In the genomic region with DNA sequence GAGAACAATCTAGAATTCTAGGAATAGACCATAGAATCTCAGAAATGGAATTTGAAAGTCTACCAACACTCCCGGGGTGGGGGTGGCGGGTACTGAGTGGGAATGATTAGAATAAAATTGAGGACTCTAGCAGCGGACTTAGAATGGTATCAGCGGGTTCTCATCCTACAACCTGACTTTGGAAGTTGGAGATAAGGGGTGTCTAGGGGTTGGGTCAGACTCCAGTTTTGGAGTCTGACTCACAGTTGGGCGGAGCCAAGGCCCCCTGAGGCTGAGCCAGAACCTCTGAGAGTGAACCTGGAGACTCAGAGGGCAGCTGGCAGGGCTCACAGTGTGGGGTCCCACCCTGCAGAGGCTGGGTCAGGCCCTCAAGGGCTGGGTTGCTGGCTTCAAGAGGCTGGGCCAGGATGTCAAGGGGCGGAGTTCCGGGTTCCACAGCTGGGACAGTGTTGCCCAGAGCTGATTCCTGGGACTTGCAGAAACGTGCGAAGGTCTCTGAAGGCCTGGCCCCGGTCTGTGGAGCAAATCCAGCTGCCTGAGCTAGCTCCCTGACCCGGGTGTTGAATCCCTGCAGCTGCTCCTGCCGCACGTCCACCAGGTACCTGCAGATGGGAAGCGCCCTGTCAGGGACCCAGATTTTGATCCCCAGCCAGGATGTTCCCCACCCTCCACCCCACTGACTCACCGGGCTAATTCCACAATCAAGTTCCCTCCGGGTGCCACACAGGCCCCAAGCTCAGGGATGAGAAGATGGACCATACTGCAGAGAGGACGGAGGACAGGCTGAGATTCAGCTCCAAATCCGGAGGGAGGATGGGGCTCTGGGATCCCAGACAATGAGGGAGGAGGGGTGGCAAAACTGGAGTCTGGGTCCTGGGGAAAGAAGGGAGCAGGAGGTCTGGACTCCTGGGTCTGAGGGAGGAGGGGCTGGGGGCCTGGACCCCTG, we compare ENCODE assay signal across 15 cellular contexts. TPM values are rescaled to one million over a fixed set of nuclear protein-coding genes. Genes with fewer than 3 reads are reported as not detected.
DNase-seq lines count a peak whose midpoint lies in the region; ATAC-seq and TF ChIP-seq lines count a peak whose summit lies in the region.
"Had no signal": no experiment of that assay in that cellular context is flagged by ENCODE, and none has a peak within 500 bp of the region (broad histone marks: within the 10 kb centered on the region; RNA-seq: fewer than 3 reads in every experiment).

No MANE protein-coding gene starts in this region.

- POLR2A ChIA-PET in WTC11 (lab: Charles Lee) = interaction anchor here (0.7 kb wide), 1 partner anchor 13 kb away, joined by 3 read pairs; no protein-coding TSS in a partner anchor

- H3K9me3 ChIP-seq in BLaER1 treated with 17β-estradiol and CSF1 and Interleukin-3, amounts not matched to agents 10 nM and 100 nM (replicated peaks in 1 of 11) = no peaks in the 10 kb centered on the region
- H3K9me3 ChIP-seq: SK-N-SH had no signal

- no peak overlapping the region for H3K27ac Mint-ChIP-seq in WTC11
- H3K27ac Mint-ChIP-seq: activated CD4-positive, alpha-beta memory T cell treated with anti-CD3 and anti-CD28 coated beads for 36 hours had no signal

- ATAC-seq in WTC11 (no peak), left ventricle myocardium superior (peak; percentile 69), GM18873 (IDR thresholded peaks at IDR 0.05; ENCODE audit: low FRiP score, unreplicated experiment) (no peak), GM19397 (IDR thresholded peaks at IDR 0.05; ENCODE audit: unreplicated experiment) (no peak)
- ATAC-seq: naive thymus-derived CD4-positive, alpha-beta T cell had no signal

- peak overlapping the region; percentile 29 to 92 (median 85) for H3K4me2 ChIP-seq in BLaER1 treated with 17β-estradiol and CSF1 and Interleukin-3, amounts not matched to agents 10 nM and 100 nM
- H3K4me2 ChIP-seq: SK-N-SH had no signal

- H3K9me3 Mint-ChIP-seq in WTC11 = 0 out of 2 replicates have a peak, but pooled peaks cover 3% of the 10 kb centered on the region
- H3K9me3 Mint-ChIP-seq: activated CD4-positive, alpha-beta memory T cell treated with anti-CD3 and anti-CD28 coated beads for 36 hours had no signal

- peak overlapping the region in 9 of 11 experiments; percentile 21 to 63 (median 44); a peak in 15 of 22 replicates for H3K9ac ChIP-seq in BLaER1 treated with 17β-estradiol and CSF1 and Interleukin-3, amounts not matched to agents 10 nM and 100 nM
- H3K9ac ChIP-seq: SK-N-SH had no signal

- no peaks in the 10 kb centered on the region for H3K36me3 ChIP-seq in BLaER1 treated with 17β-estradiol and CSF1 and Interleukin-3, amounts not matched to agents 10 nM and 100 nM

- intact Hi-C loops in left ventricle myocardium superior (cut with micrococcal nuclease) = no loop called here

- H3K4me1 ChIP-seq in BLaER1 treated with 17β-estradiol and CSF1 and Interleukin-3, amounts not matched to agents 10 nM and 100 nM = peaks cover 30 to 54% (median 51%) of the 10 kb centered on the region in 10 experiments

- 0 out of 2 replicates have a peak overlapping the region, but pooled peaks have one; percentile 25 for H3K4me3 Mint-ChIP-seq in WTC11
- H3K4me3 Mint-ChIP-seq: activated CD4-positive, alpha-beta memory T cell treated with anti-CD3 and anti-CD28 coated beads for 36 hours had no signal

- peaks cover 4% of the 10 kb centered on the region for H3K36me3 Mint-ChIP-seq in WTC11
- H3K36me3 Mint-ChIP-seq: activated CD4-positive, alpha-beta memory T cell treated with anti-CD3 and anti-CD28 coated beads for 36 hours had no signal

- CTCF ChIA-PET in WTC11 (lab: Charles Lee) = interaction anchor here (0.6 to 4.5 kb wide), 16 partner anchors 10 to 738 kb away, joined by 3 to 108 read pairs (median 6); partner anchors contain the start of genes KMT5C, PPP1R12C, TNNT1 and U2AF2

- peak overlapping the region in 7 of 11 experiments; percentile 26 to 58 (median 49); a peak in 11 of 22 replicates for H3K27ac ChIP-seq in BLaER1 treated with 17β-estradiol and CSF1 and Interleukin-3, amounts not matched to agents 10 nM and 100 nM

- H3K27me3 Mint-ChIP-seq in WTC11 (ENCODE audit: low read depth) = peaks cover 78% of the 10 kb centered on the region

- DNase-seq in LHCN-M2 (ENCODE audit: low read depth) (peak; percentile 81), WTC11 (ENCODE audit: low spot score) (peak; percentile 53), left ventricle myocardium superior (peak; percentile 90), SK-N-DZ (ENCODE audit: low spot score) (no peak)
- DNase-seq in stimulated activated CD4-positive, alpha-beta T cell treated with anti-CD3 and anti-CD28 coated beads, Interleukin-4, amount 100 ng/mL, for 1 hour = no peak
- DNase-seq: activated CD4-positive, alpha-beta memory T cell treated with anti-CD3 and anti-CD28 coated beads for 36 hours; activated naive CD4-positive, alpha-beta T cell treated with anti-CD3 and anti-CD28 coated beads, Interleukin-2, amount 50 U/mL, for 16 hours; C1 segment of cervical spinal cord; naive thymus-derived CD4-positive, alpha-beta T cell; SK-N-SH; stimulated activated CD4-positive, alpha-beta T cell treated with anti-CD3 and anti-CD28 coated beads, Interleukin-15, amount 100 ng/mL, for 24 hours; stimulated activated naive CD4-positive, alpha-beta T cell treated with Interleukin-2 at 50 U/mL for 16 hours had no signal

- H4K20me1 ChIP-seq in BLaER1 treated with 17β-estradiol and CSF1 and Interleukin-3, amounts not matched to agents 10 nM and 100 nM = no peaks in the 10 kb centered on the region; a peak in 2 of 22 replicates

- H3K4me3 ChIP-seq in BLaER1 treated with 17β-estradiol and CSF1 and Interleukin-3, amounts not matched to agents 10 nM and 100 nM = peak overlapping the region in 7 of 10 experiments; percentile 18 to 40 (median 32); a peak in 9 of 20 replicates

- peaks cover 0 to 11% (median 0%) of the 10 kb centered on the region in 11 experiments; a peak in 8 of 22 replicates for H3K27me3 ChIP-seq in BLaER1 treated with 17β-estradiol and CSF1 and Interleukin-3, amounts not matched to agents 10 nM and 100 nM

- peaks cover 21% of the 10 kb centered on the region for H3K4me1 Mint-ChIP-seq in WTC11

- TF ChIP-seq CTCF in WTC11 (IDR thresholded peaks at IDR 0.05) = no peak

TF ChIP-seq in WTC11, 78 proteins besides CTCF, POLR2A, EP300 and RAD21:
- TF ChIP-seq ZNF512 (CRISPR knock-in tag; IDR thresholded peaks at IDR 0.05; ENCODE audit: borderline replicate concordance) (no peak), ZNF423 (CRISPR knock-in tag; IDR thresholded peaks at IDR 0.05) (peak; percentile 63)

RNA-seq across cellular contexts. Expression of gene TNNI3, which starts 1.6 kb away (rescaled TPM):
- total RNA-seq in LHCN-M2 (2014; rRNA removed) (0.26 and 0.92 TPM in 2 replicates), WTC11 (2021) (15.0 to 36.7 TPM (median 34.0 TPM) in 3 replicates), left ventricle myocardium superior (5,071 TPM)
- 0.28 TPM for polyA plus RNA-seq in LHCN-M2 (2012)
- polyA plus RNA-seq in SK-N-DZ (2014; cell fraction: cytosol; rRNA removed) = 0.74 TPM in 1 of 2 replicates, not detected in the other
- polyA plus RNA-seq in SK-N-DZ (2014; cell fraction: nucleus; rRNA removed) = 2.1 TPM in 1 of 2 replicates, not detected in the other
- total RNA-seq: activated CD4-positive, alpha-beta memory T cell treated with anti-CD3 and anti-CD28 coated beads for 36 hours; naive thymus-derived CD4-positive, alpha-beta T cell had no signal
- polyA plus RNA-seq: naive thymus-derived CD4-positive, alpha-beta T cell had no signal

RNA-seq across cellular contexts. Expression of gene DNAAF3, which starts 7.3 kb away (rescaled TPM):
- total RNA-seq in LHCN-M2 (2014; rRNA removed) (0.90 and 1.3 TPM in 2 replicates), WTC11 (2021) (4.0 to 5.9 TPM (median 5.6 TPM) in 3 replicates), left ventricle myocardium superior (0.87 TPM)
- polyA plus RNA-seq in LHCN-M2 (2012) = 0.52 TPM
- 1.0 and 2.6 TPM in 2 replicates for polyA plus RNA-seq in SK-N-DZ (2014; cell fraction: cytosol; rRNA removed)
- 0.83 and 1.4 TPM in 2 replicates for polyA plus RNA-seq in SK-N-DZ (2014; cell fraction: nucleus; rRNA removed)
- total RNA-seq: activated CD4-positive, alpha-beta memory T cell treated with anti-CD3 and anti-CD28 coated beads for 36 hours; naive thymus-derived CD4-positive, alpha-beta T cell had no signal
- polyA plus RNA-seq: naive thymus-derived CD4-positive, alpha-beta T cell had no signal

RNA-seq across cellular contexts. Expression of gene TNNT1, which starts 10.1 kb away (rescaled TPM):
- total RNA-seq in LHCN-M2 (2014; rRNA removed) = 52.6 and 73.4 TPM in 2 replicates
- 46.6 TPM for polyA plus RNA-seq in LHCN-M2 (2012)
- 50.6 to 127 TPM (median 108 TPM) in 3 replicates for total RNA-seq in WTC11 (2021)
- 50.2 TPM for total RNA-seq in left ventricle myocardium superior
- 5.9 and 9.2 TPM in 2 replicates for polyA plus RNA-seq in SK-N-DZ (2014; cell fraction: cytosol; rRNA removed)
- 3.5 and 8.7 TPM in 2 replicates for polyA plus RNA-seq in SK-N-DZ (2014; cell fraction: nucleus; rRNA removed)
- total RNA-seq: activated CD4-positive, alpha-beta memory T cell treated with anti-CD3 and anti-CD28 coated beads for 36 hours had no signal
- polyA plus RNA-seq: naive thymus-derived CD4-positive, alpha-beta T cell had no signal

RNA-seq across cellular contexts. Expression of gene SYT5, which starts 21.0 kb away (rescaled TPM):
- total RNA-seq in LHCN-M2 (2014; rRNA removed) (not detected in 2 replicates), WTC11 (2021) (0.77 to 2.5 TPM (median 1.1 TPM) in 3 replicates), left ventricle myocardium superior (not detected)
- 0.22 TPM for polyA plus RNA-seq in LHCN-M2 (2012)
- 0.17 and 0.22 TPM in 2 replicates for polyA plus RNA-seq in SK-N-DZ (2014; cell fraction: cytosol; rRNA removed)
- 2.4 and 8.4 TPM in 2 replicates for polyA plus RNA-seq in SK-N-DZ (2014; cell fraction: nucleus; rRNA removed)
- polyA plus RNA-seq: naive thymus-derived CD4-positive, alpha-beta T cell had no signal

RNA-seq across cellular contexts. Expression of gene PPP1R12C, which starts 41.7 kb away (rescaled TPM):
- total RNA-seq in LHCN-M2 (2014; rRNA removed) = 78.0 and 90.4 TPM in 2 replicates
- 65.9 TPM for polyA plus RNA-seq in LHCN-M2 (2012)
- total RNA-seq in WTC11 (2021) = 88.4 to 99.3 TPM (median 92.3 TPM) in 3 replicates
- 141 TPM for total RNA-seq in left ventricle myocardium superior
- 19.4 and 22.7 TPM in 2 replicates for polyA plus RNA-seq in SK-N-DZ (2014; cell fraction: cytosol; rRNA removed)
- 314 and 319 TPM in 2 replicates for polyA plus RNA-seq in SK-N-DZ (2014; cell fraction: nucleus; rRNA removed)

Comparison
In these comparisons a context has a peak if more than half of its experiments do, and no peak if none do; other contexts are left out.
1. DNase-seq: peak in LHCN-M2 (single experiment), WTC11 (single experiment) and left ventricle myocardium superior (single experiment); none in SK-N-DZ (single experiment) and stimulated activated CD4-positive, alpha-beta T cell treated with anti-CD3 and anti-CD28 coated beads, Interleukin-4, amount 100 ng/mL, for 1 hour (single experiment).
2. RNA of gene TNNI3, which starts 1.6 kb away (total RNA-seq): 5,071 TPM in left ventricle myocardium superior (single experiment); 15.0 to 36.7 TPM in WTC11 and 0.26 to 0.92 TPM in LHCN-M2; every median in the first group is over 100 times any median in the second.